15 cellular contexts compared by ENCODE assay signal in the genomic region with DNA sequence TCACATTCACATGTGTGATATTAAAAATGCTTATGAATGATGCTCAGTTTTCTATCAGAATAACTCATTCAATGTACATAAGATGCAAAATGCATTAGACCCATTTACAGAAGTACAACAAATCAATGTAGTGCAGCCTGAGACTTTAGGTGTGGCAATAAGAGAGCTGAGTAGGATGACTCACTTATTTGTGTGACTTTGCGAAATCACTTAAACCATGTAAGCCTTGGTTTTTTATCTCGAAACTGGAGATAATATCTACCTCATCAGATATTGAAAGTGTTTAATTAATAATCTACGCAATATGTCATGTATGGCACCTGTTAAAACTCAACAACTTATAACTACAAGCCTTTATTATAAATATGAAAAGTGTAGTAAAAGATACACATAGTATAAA.
DNase-seq lines count a peak whose midpoint lies in the region; ATAC-seq and TF ChIP-seq lines count a peak whose summit lies in the region.
"Had no signal": no experiment of that assay in that cellular context is flagged by ENCODE, and none has a peak within 500 bp of the region (broad histone marks: within the 10 kb centered on the region; RNA-seq: fewer than 3 reads in every experiment).

No MANE protein-coding gene starts in this region.

- no peak overlapping the region for H3K9ac ChIP-seq in adipocyte (ENCODE audit: low read length)
- H3K9ac ChIP-seq: BLaER1 treated with 17β-estradiol and CSF1 and Interleukin-3, amounts not matched to agents 10 nM and 100 nM had no signal

- intact Hi-C loops in left ventricle myocardium superior (cut with micrococcal nuclease): no loop called here

- no peak overlapping the region for H3K27ac ChIP-seq in foreskin keratinocyte
- H3K27ac ChIP-seq: BLaER1 treated with 17β-estradiol and CSF1 and Interleukin-3, amounts not matched to agents 10 nM and 100 nM; ovary; transverse colon had no signal

- no peaks in the 10 kb centered on the region for H3K9me3 ChIP-seq in adipocyte (ENCODE audit: control insufficient read depth, low read length)
- H3K9me3 ChIP-seq: BLaER1 treated with 17β-estradiol and CSF1 and Interleukin-3, amounts not matched to agents 10 nM and 100 nM; ovary; transverse colon had no signal

- peaks cover 4% of the 10 kb centered on the region for H3K4me1 ChIP-seq in adipocyte (ENCODE audit: control insufficient read depth, insufficient read depth, low read length)
- no peaks in the 10 kb centered on the region for H3K4me1 ChIP-seq in foreskin keratinocyte
- H3K4me1 ChIP-seq: BLaER1 treated with 17β-estradiol and CSF1 and Interleukin-3, amounts not matched to agents 10 nM and 100 nM; transverse colon had no signal

- no peak overlapping the region for H3K4me3 ChIP-seq in adipocyte (ENCODE audit: low read length)
- H3K4me3 ChIP-seq: BLaER1 treated with 17β-estradiol and CSF1 and Interleukin-3, amounts not matched to agents 10 nM and 100 nM; ovary; transverse colon had no signal

- no peaks in the 10 kb centered on the region for H3K36me3 ChIP-seq in adipocyte (ENCODE audit: control insufficient read depth, insufficient read depth, low read length, severe bottlenecking)
- H3K36me3 ChIP-seq: BLaER1 treated with 17β-estradiol and CSF1 and Interleukin-3, amounts not matched to agents 10 nM and 100 nM; ovary; transverse colon had no signal

- DNase-seq in AG08396 (ENCODE audit: low spot score) (peak; percentile 23), HS-27A (ENCODE audit: low read depth) (peak; percentile 30), adipocyte (ENCODE audit: low read depth) (peak; percentile 82), foreskin keratinocyte (peak; percentile 26 to 60), left ventricle myocardium superior (no peak), NAMALWA (ENCODE audit: low spot score) (no peak)
- DNase-seq: activated CD4-positive, CD25-positive, alpha-beta regulatory T cell; immature natural killer cell; NCI-H2081 treated with DMSO at 0.1 percent for 48 hours; ovary; transverse colon had no signal

- ATAC-seq in foreskin keratinocyte (peak; percentile 88), left ventricle myocardium superior (no peak), GM21825 (IDR thresholded peaks at IDR 0.05; ENCODE audit: unreplicated experiment) (no peak), GM18858 (IDR thresholded peaks at IDR 0.05; ENCODE audit: unreplicated experiment) (no peak)
- ATAC-seq: activated naive CD4-positive, alpha-beta T cell treated with anti-CD3 and anti-CD28 coated beads, Interleukin-2, amount 50 U/mL, for 72 hours had no signal

- no peak for TF ChIP-seq CTCF in foreskin keratinocyte (conservative IDR thresholded peaks at IDR 0.05)

- H3K27me3 ChIP-seq in adipocyte (replicated peaks; ENCODE audit: control insufficient read depth, insufficient read depth, low read length): no peaks in the 10 kb centered on the region
- no peaks in the 10 kb centered on the region for H3K27me3 ChIP-seq in foreskin keratinocyte
- H3K27me3 ChIP-seq: BLaER1 treated with 17β-estradiol and CSF1 and Interleukin-3, amounts not matched to agents 10 nM and 100 nM; ovary; transverse colon had no signal

Comparison
In these comparisons a context has a peak if more than half of its experiments do, and no peak if none do; other contexts are left out.
1. DNase-seq: peak in AG08396 (single experiment), HS-27A (single experiment), adipocyte (single experiment) and foreskin keratinocyte (2 of 2); none in left ventricle myocardium superior (single experiment) and NAMALWA (single experiment).